In genomic region chr18:43271593-43272432, GRCh38 we compare ENCODE assay signal across 8 cellular contexts. TPM values are rescaled to one million over a fixed set of nuclear protein-coding genes. Genes with fewer than 3 reads are reported as not detected.
DNase-seq lines count a peak whose midpoint lies in the region; ATAC-seq lines count a peak whose summit lies in the region.

No MANE protein-coding gene starts in this region.

- no peak overlapping the region for H3K4me3 Mint-ChIP-seq in memory B cell

- no peaks in the 10 kb centered on the region for H3K27me3 Mint-ChIP-seq in memory B cell

- no peaks in the 10 kb centered on the region for H3K36me3 Mint-ChIP-seq in memory B cell

- H3K9me3 Mint-ChIP-seq in memory B cell, result no peaks in the 10 kb centered on the region

- no peak overlapping the region for H3K27ac Mint-ChIP-seq in memory B cell

- peak; percentile 43 for DNase-seq in COR-L47 (lab: John Stamatoyannopoulos, UW)
- peak; percentile 38 for DNase-seq in NCI-H460 (ENCODE audit: extremely low read depth, low read depth)
- DNase-seq in cerebellar cortex (ENCODE audit: low spot score), result peak; percentile 72
- DNase-seq in memory B cell (ENCODE audit: low spot score in 2 of 2), result peak in 1 of 2 donors; percentile 15
- DNase-seq in activated T-cell treated with anti-CD3 and anti-CD28 coated beads, Interleukin-2, amount 50 U/mL, for 1 hour, result no peak

- ATAC-seq in GM18858 (IDR thresholded peaks at IDR 0.05; ENCODE audit: unreplicated experiment) (peak; percentile 87), HG03095 (IDR thresholded peaks at IDR 0.05; ENCODE audit: unreplicated experiment) (peak; percentile 87), memory B cell (ENCODE audit: low read depth) (peak; percentile 32), GM19023 (IDR thresholded peaks at IDR 0.05; ENCODE audit: unreplicated experiment) (no peak)

- no peaks in the 10 kb centered on the region for H3K4me1 Mint-ChIP-seq in memory B cell

RNA-seq across cellular contexts. Expression of gene SYT4, which starts 5.5 kb away (rescaled TPM):
- total RNA-seq in NCI-H460 (2014; rRNA removed; shearing (Covaris generic)), result 0.10 TPM in 1 of 2 replicates, not detected in the other
- polyA plus RNA-seq in NCI-H460 (2014; cell fraction: nucleus; rRNA removed), result not detected in 2 replicates
